ENCODE assay signal across 8 cellular contexts in the genomic region with DNA sequence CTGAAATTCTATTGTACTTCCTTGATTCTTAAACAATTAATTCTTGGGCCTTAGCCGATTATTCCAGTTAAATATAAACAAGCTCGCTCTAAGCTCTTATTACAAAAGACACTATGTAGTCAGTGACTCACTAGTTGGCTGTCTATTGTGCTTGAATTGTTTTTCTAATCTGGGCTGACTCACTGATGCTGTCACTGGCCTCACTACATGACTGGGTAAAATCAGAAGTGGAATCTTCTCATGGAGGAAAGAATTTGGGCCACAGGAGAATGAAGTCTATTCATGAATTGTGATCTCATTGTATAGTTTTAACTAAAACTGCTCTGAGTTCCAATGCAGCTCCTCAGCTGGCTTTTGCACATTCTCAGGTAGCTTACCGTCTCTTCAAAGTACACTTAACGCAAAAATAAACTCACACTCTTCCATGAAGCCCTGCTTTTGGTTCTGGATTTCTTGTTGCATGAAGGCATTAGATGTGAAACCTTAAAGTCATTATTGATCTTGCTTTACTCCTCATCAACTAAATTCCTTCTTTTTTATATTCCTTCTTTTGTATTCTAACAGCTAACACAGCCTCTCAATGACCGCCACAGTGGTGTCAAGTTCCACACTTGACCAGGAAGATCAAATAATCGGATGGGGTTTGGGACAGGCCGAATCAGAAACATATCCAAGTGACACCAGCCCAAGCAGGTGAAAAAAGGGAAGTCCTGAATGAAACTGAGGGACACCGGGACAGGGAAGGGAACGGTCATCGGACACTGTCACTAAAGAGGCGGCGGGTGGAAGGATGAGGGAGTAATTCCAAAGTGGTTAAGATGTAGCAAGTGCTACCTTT.
DNase-seq lines count a peak whose midpoint lies in the region; ATAC-seq lines count a peak whose summit lies in the region.

No MANE protein-coding gene starts in this region.

- DNase-seq in AG08396 (ENCODE audit: low spot score) (peak; percentile 80), adipocyte (ENCODE audit: low read depth) (peak; percentile 97), hepatic stellate cell (ENCODE audit: low spot score) (peak; percentile 86)
- DNase-seq in stimulated activated naive CD4-positive, alpha-beta T cell (lab: John Stamatoyannopoulos, UW) = no peak

- 77% methylated on average over 11 of the region's 12 CpGs for WGBS in HUES64

- H3K4me2 ChIP-seq in skeletal muscle satellite cell (ENCODE audit: low read length) = peak overlapping the region; percentile 24

- H3K27me3 ChIP-seq in HUES64 (ENCODE audit: insufficient read depth, low read length) (no peaks in the 10 kb centered on the region), adipocyte (replicated peaks; ENCODE audit: control insufficient read depth, insufficient read depth, low read length) (no peaks in the 10 kb centered on the region), skeletal muscle satellite cell (ENCODE audit: control insufficient read depth, insufficient read depth, low read length) (no peaks in the 10 kb centered on the region)

- H3K9ac ChIP-seq in HUES64 (ENCODE audit: low read depth, low read length) = peak overlapping the region; percentile 6; the same call in 1 of the 2 replicates
- H3K9ac ChIP-seq in adipocyte (ENCODE audit: low read length) = no peak overlapping the region
- H3K9ac ChIP-seq in skeletal muscle satellite cell (ENCODE audit: low read depth, low read length) = peak overlapping the region; percentile 6

- peak overlapping the region; percentile 69 for H3K27ac ChIP-seq in HUES64 (ENCODE audit: low read depth, low read length)

- H3K9me3 ChIP-seq in HUES64 (ENCODE audit: insufficient read depth, low read depth, low read length) (no peaks in the 10 kb centered on the region), adipocyte (ENCODE audit: control insufficient read depth, low read length) (no peaks in the 10 kb centered on the region), skeletal muscle satellite cell (replicated peaks; ENCODE audit: low read length) (no peaks in the 10 kb centered on the region)

- H3K36me3 ChIP-seq in HUES64 (ENCODE audit: insufficient read depth, low read length) = peaks cover 75% of the 10 kb centered on the region
- peaks cover 37% of the 10 kb centered on the region for H3K36me3 ChIP-seq in adipocyte (ENCODE audit: control insufficient read depth, insufficient read depth, low read length, severe bottlenecking)
- H3K36me3 ChIP-seq in skeletal muscle satellite cell (ENCODE audit: insufficient read depth, low read length) = peaks cover 73% of the 10 kb centered on the region

- ATAC-seq in HG03039 (IDR thresholded peaks at IDR 0.05; ENCODE audit: unreplicated experiment) (no peak), HG03571 (IDR thresholded peaks at IDR 0.05; ENCODE audit: unreplicated experiment) (no peak)

- H3K4me1 ChIP-seq in HUES64 (ENCODE audit: insufficient read depth, low read length) = peaks cover 46% of the 10 kb centered on the region
- H3K4me1 ChIP-seq in adipocyte (ENCODE audit: control insufficient read depth, insufficient read depth, low read length) = peaks cover 14% of the 10 kb centered on the region
- peaks cover 18% of the 10 kb centered on the region for H3K4me1 ChIP-seq in skeletal muscle satellite cell (ENCODE audit: control insufficient read depth, insufficient read depth, low read length)

- H3K4me3 ChIP-seq in HUES64 (ENCODE audit: low read length) = no peak overlapping the region
- H3K4me3 ChIP-seq in adipocyte (ENCODE audit: low read length) = no peak overlapping the region
- no peak overlapping the region for H3K4me3 ChIP-seq in skeletal muscle satellite cell (ENCODE audit: low read length)

Comparison
In these comparisons a context has a peak if more than half of its experiments do, and no peak if none do; other contexts are left out.
1. DNase-seq: peak in AG08396 (single experiment), adipocyte (single experiment) and hepatic stellate cell (single experiment); none in stimulated activated naive CD4-positive, alpha-beta T cell (0 of 6).